In the genomic region with DNA sequence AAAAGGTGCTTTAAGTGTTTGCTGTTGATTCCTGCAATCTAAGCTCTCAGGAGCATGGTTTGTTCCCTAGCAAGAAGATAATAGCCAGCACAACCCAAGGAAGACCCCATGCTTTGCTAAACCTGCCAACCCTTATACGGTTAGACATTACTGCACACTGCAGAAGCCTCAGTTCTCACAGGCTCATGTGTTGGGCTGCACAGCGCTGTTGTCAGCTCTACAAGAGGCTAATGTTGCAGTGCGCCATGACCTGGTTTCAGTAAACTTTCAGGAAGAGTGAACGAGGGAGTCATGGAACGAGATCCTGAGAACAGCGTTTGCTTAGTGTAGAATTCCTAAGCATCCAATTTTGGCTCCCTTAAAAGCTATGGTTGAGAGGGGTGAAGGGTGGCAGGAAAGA, we compare ENCODE assay signal across 8 cellular contexts.
A peak's percentile ranks its signal among the peaks of the same experiment; 100 is the strongest.
DNase-seq lines count a peak whose midpoint lies in the region; ATAC-seq, FAIRE-seq and TF ChIP-seq lines count a peak whose summit lies in the region.

No MANE protein-coding gene starts in this region.

- peaks cover 3% of the 10 kb centered on the region for H3K36me3 Mint-ChIP-seq in astrocyte (ENCODE audit: low read depth, unreplicated experiment)

- H2AFZ ChIP-seq in astrocyte (ENCODE audit: low read depth, low read length) (peak overlapping the region; percentile 16), neuronal stem cell (ENCODE audit: low read length) (peak overlapping the region; percentile 56)

- no peaks in the 10 kb centered on the region for H3K36me3 ChIP-seq in astrocyte (ENCODE audit: insufficient read depth, low read length)
- H3K36me3 ChIP-seq in neuronal stem cell (replicated peaks in 1 of 2; ENCODE audit: control insufficient read depth in 2 of 2, insufficient read depth in 2 of 2, low read length in 2 of 2): no peaks in the 10 kb centered on the region
- H3K36me3 ChIP-seq in WERI-Rb-1: no peaks in the 10 kb centered on the region

- H3K4me1 ChIP-seq in astrocyte (ENCODE audit: insufficient read depth, low read length) (peaks cover 40% of the 10 kb centered on the region), neuronal stem cell (ENCODE audit: control insufficient read depth in 2 of 2, insufficient read depth in 1 of 2, low read depth in 1 of 2, low read length in 2 of 2) (peaks cover under 1 to 10% of the 10 kb centered on the region in 2 donors)

- H3K4me1 Mint-ChIP-seq in astrocyte (ENCODE audit: low read depth, unreplicated experiment): peaks cover 49% of the 10 kb centered on the region

- peak overlapping the region; percentile 91 for H3K4me2 ChIP-seq in astrocyte (ENCODE audit: low read length)
- H3K4me2 ChIP-seq in neuronal stem cell (ENCODE audit: insufficient read depth, low read length, poor library complexity, severe bottlenecking): no peak overlapping the region

- peak overlapping the region; percentile 100 for H3K27ac ChIP-seq in astrocyte (ENCODE audit: low read depth, low read length)
- H3K27ac ChIP-seq in neuronal stem cell (replicated peaks; ENCODE audit: low read length): no peak overlapping the region
- no peak overlapping the region for H3K27ac ChIP-seq in WERI-Rb-1

- no peak overlapping the region for H4K8ac ChIP-seq in neuronal stem cell (ENCODE audit: low read depth, low read length)

- DNase-seq in GM12891 (ENCODE audit: insufficient read length, low spot score) (no peak), astrocyte (ENCODE audit: low read depth) (peak; percentile 71), neuronal stem cell (ENCODE audit: low spot score) (no peak), NCI-H2029 treated with DMSO at 0.1 percent for 48 hours (lab: John Stamatoyannopoulos, UW) (no peak), NCI-H146 (lab: John Stamatoyannopoulos, UW) (no peak), WERI-Rb-1 (no peak)

- no peaks in the 10 kb centered on the region for H3K79me2 ChIP-seq in astrocyte (ENCODE audit: insufficient read depth, low read length)

- H3K4me3 Mint-ChIP-seq in astrocyte (ENCODE audit: unreplicated experiment): peak overlapping the region; percentile 68

- H4K91ac ChIP-seq in neuronal stem cell (ENCODE audit: low read depth, low read length, poor library complexity): no peak overlapping the region

- FAIRE-seq in GM12891 (lab: Jason Lieb, UNC) (peak; percentile 60), astrocyte (lab: Jason Lieb, UNC) (peak; percentile 17)

- H3K23ac ChIP-seq in neuronal stem cell (ENCODE audit: low read depth, low read length, poor library complexity): no peak overlapping the region

- no peak overlapping the region for H2BK15ac ChIP-seq in neuronal stem cell (ENCODE audit: low read length)

- H3K4me3 ChIP-seq in astrocyte (ENCODE audit: insufficient read depth, low read depth, low read length) (peak overlapping the region; percentile 34), neuronal stem cell (ENCODE audit: low read length in 2 of 2) (no peak overlapping the region), WERI-Rb-1 (ENCODE audit: low read depth, low read length) (no peak overlapping the region)

- no peaks in the 10 kb centered on the region for H3K27me3 Mint-ChIP-seq in astrocyte (ENCODE audit: low read depth, unreplicated experiment)

- no CpG with 5 or more reads among the region's 6 CpGs for WGBS in neuronal stem cell (ENCODE audit: extremely low coverage in 2 of 2, insufficient read length in 2 of 2, insufficient replicate concordance in 1 of 2), 2 donors

- no peaks in the 10 kb centered on the region for H3K27me3 ChIP-seq in astrocyte (ENCODE audit: insufficient read depth, low read length)
- no peaks in the 10 kb centered on the region for H3K27me3 ChIP-seq in neuronal stem cell (ENCODE audit: control insufficient read depth in 3 of 3, insufficient read depth in 3 of 3, low read depth in 1 of 3, low read length in 3 of 3)
- no peaks in the 10 kb centered on the region for H3K27me3 ChIP-seq in WERI-Rb-1 (ENCODE audit: insufficient read depth, low read depth, severe bottlenecking)

- peak; percentile 10 for ATAC-seq in HG03135 (IDR thresholded peaks at IDR 0.05; ENCODE audit: unreplicated experiment)
- no peak for ATAC-seq in GM18861 (IDR thresholded peaks at IDR 0.05; ENCODE audit: unreplicated experiment)

- TF ChIP-seq CTCF in astrocyte (IDR thresholded peaks at IDR 0.05; ENCODE audit: insufficient read depth, low read depth, low read length): no peak
- no peak for TF ChIP-seq CTCF in WERI-Rb-1 (IDR thresholded peaks at IDR 0.05; ENCODE audit: low read depth, low read length)

- H2BK5ac ChIP-seq in neuronal stem cell (ENCODE audit: low read length): no peak overlapping the region

- no peak overlapping the region for H2BK120ac ChIP-seq in neuronal stem cell (ENCODE audit: low read depth, low read length)

- no peak for TF ChIP-seq POLR2A in GM12891 (IDR thresholded peaks at IDR 0.05; ENCODE audit: low read depth, low read length)

- no peak overlapping the region for H2BK12ac ChIP-seq in neuronal stem cell (ENCODE audit: low read length)

- H3K4ac ChIP-seq in neuronal stem cell (ENCODE audit: low read length): no peak overlapping the region

- H3K27ac Mint-ChIP-seq in astrocyte (ENCODE audit: unreplicated experiment): peak overlapping the region; percentile 99

- no peaks in the 10 kb centered on the region for H3K9me3 ChIP-seq in astrocyte (ENCODE audit: insufficient read depth, low read depth, low read length)
- no peaks in the 10 kb centered on the region for H3K9me3 ChIP-seq in neuronal stem cell (replicated peaks in 1 of 2; ENCODE audit: control insufficient read depth in 2 of 2, insufficient read depth in 1 of 2, low read depth in 1 of 2, low read length in 2 of 2)
- no peaks in the 10 kb centered on the region for H3K9me3 ChIP-seq in WERI-Rb-1 (ENCODE audit: severe bottlenecking)

- H4K20me1 ChIP-seq in astrocyte (ENCODE audit: insufficient read depth, low read length): no peaks in the 10 kb centered on the region

- H3K79me1 ChIP-seq in neuronal stem cell (ENCODE audit: low read depth, low read length): no peaks in the 10 kb centered on the region

- H3K9me3 Mint-ChIP-seq in astrocyte (ENCODE audit: unreplicated experiment): no peaks in the 10 kb centered on the region

- H3K14ac ChIP-seq in neuronal stem cell (ENCODE audit: low read length): no peak overlapping the region

- no peak overlapping the region for H2AK5ac ChIP-seq in neuronal stem cell (ENCODE audit: low read depth, low read length)

- H3K9ac ChIP-seq in astrocyte (ENCODE audit: low read length) (peak overlapping the region; percentile 93), neuronal stem cell (ENCODE audit: low read depth, low read length, poor library complexity) (no peak overlapping the region)

- no peak overlapping the region for H3K18ac ChIP-seq in neuronal stem cell (ENCODE audit: low read length)

TF ChIP-seq in GM12891, 5 proteins besides CTCF, POLR2A, EP300 and RAD21:
- TF ChIP-seq PAX5 (IDR thresholded peaks at IDR 0.05; ENCODE audit: insufficient read depth, low read length, severe bottlenecking): no peak
- TF ChIP-seq POLR2AphosphoS5 (IDR thresholded peaks at IDR 0.05; ENCODE audit: low read depth, low read length): no peak
- no peak for TF ChIP-seq SPI1 (IDR thresholded peaks at IDR 0.05; ENCODE audit: low read depth, low read length)
- no peak for TF ChIP-seq POU2F2 (IDR thresholded peaks at IDR 0.05; ENCODE audit: low read depth, low read length)
- TF ChIP-seq TAF1 (IDR thresholded peaks at IDR 0.05; ENCODE audit: low read depth, low read length): no peak
